8 cellular contexts compared by ENCODE assay signal in genomic region chr11:57310630-57311086, GRCh38. TPM values are rescaled to one million over a fixed set of nuclear protein-coding genes. Genes with fewer than 3 reads are reported as not detected.
DNase-seq lines count a peak whose midpoint lies in the region; FAIRE-seq and TF ChIP-seq lines count a peak whose summit lies in the region.

No MANE protein-coding gene starts in this region.

- no peaks in the 10 kb centered on the region for H3K9me3 Mint-ChIP-seq in chondrocyte (ENCODE audit: low read depth)

- H3K27me3 Mint-ChIP-seq in chondrocyte (ENCODE audit: low read depth), result no peaks in the 10 kb centered on the region

- peaks cover 73% of the 10 kb centered on the region for H3K4me1 Mint-ChIP-seq in chondrocyte (ENCODE audit: low read depth)

- FAIRE-seq in RCC 7860 (lab: Jason Lieb, UNC), result no peak

- DNase-seq in AG08396 (ENCODE audit: low spot score), result peak; percentile 39
- DNase-seq in HuH-7 (ENCODE audit: low spot score), result peak; percentile 39
- no peak for DNase-seq in chondrocyte (ENCODE audit: low spot score)
- DNase-seq in mucosa of gallbladder (ENCODE audit: low spot score), result peak; percentile 82
- DNase-seq in NCI-H146 (lab: John Stamatoyannopoulos, UW), result no peak
- DNase-seq in NCI-H2107 (lab: John Stamatoyannopoulos, UW), result no peak
- no peak for DNase-seq in GM10266 (ENCODE audit: extremely low spot score)
- no peak for DNase-seq in RCC 7860 (ENCODE audit: low spot score)

- H3K36me3 Mint-ChIP-seq in chondrocyte (ENCODE audit: low read depth), result peaks cover 26% of the 10 kb centered on the region

- TF ChIP-seq CTCF in chondrocyte (IDR thresholded peaks at IDR 0.05), result no peak
- no peak for TF ChIP-seq CTCF in GM10266 (IDR thresholded peaks at IDR 0.05; ENCODE audit: control insufficient read depth, insufficient read depth, low read depth, missing control alignments)

- H3K27ac Mint-ChIP-seq in chondrocyte (ENCODE audit: unreplicated experiment), result peak overlapping the region; percentile 95

- peak overlapping the region; percentile 66 for H3K4me3 Mint-ChIP-seq in chondrocyte (ENCODE audit: unreplicated experiment)

RNA-seq across cellular contexts. Expression of gene TNKS1BP1, which starts 14.1 kb away (rescaled TPM):
- total RNA-seq in chondrocyte (112 to 181 TPM (median 164 TPM) in 3 replicates), mucosa of gallbladder (226 TPM)

RNA-seq across cellular contexts. Expression of gene SSRP1, which starts 25.0 kb away (rescaled TPM):
- total RNA-seq in chondrocyte (56.8 to 76.3 TPM (median 58.8 TPM) in 3 replicates), mucosa of gallbladder (61.8 TPM)

RNA-seq across cellular contexts. Expression of gene P2RX3, which starts 27.5 kb away (rescaled TPM):
- total RNA-seq in chondrocyte (not detected in 3 replicates), mucosa of gallbladder (0.40 TPM)

Comparison
In these comparisons a context has a peak if more than half of its experiments do, and no peak if none do; other contexts are left out.
1. DNase-seq: peak in AG08396 (single experiment), HuH-7 (single experiment) and mucosa of gallbladder (single experiment); none in chondrocyte (single experiment), NCI-H146 (single experiment), NCI-H2107 (single experiment), GM10266 (single experiment) and RCC 7860 (single experiment).